ENCODE assay signal across 8 cellular contexts in the genomic region with DNA sequence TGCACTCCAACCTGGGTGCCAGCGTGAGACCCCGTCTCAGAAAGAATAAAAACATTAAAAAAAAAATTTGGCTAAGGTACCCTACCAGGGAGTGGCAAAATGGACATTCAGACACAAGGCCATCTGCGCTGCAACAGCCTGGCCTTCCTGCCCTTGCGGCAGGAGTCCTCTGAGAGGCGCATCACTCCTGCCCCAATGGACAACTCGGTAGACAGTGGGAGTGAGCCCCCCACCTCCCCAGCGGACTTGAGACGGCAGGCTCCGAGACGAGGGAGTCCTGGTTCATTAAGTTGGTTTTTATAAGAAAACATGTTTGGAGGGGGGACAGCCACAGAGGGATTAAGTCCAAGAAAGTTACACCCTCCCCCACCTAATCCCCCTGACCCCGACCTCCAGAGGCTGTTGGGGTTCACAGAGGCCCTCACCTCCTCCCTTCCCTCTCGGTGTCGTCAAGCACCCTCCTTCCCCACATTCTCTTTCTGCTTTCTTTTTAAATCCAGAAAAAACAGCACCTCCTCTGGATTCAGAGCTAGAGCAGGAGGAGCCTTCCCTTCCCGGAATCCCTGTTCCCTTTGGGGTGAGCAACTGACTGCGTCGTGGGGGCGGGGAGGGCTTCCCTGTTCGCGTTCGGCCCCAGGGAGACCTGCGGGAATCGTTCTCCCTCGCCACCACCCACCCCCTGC. TPM values are rescaled to one million over a fixed set of nuclear protein-coding genes. Genes with fewer than 3 reads are reported as not detected.
A peak's percentile ranks its signal among the peaks of the same experiment; 100 is the strongest.
DNase-seq lines count a peak whose midpoint lies in the region; ATAC-seq and TF ChIP-seq lines count a peak whose summit lies in the region.

No MANE protein-coding gene starts in this region.

- intact Hi-C loops in mucosa of descending colon (cut with DNase I, micrococcal nuclease): no loop called here

- H3K36me3 ChIP-seq in mucosa of descending colon (ENCODE audit: low read depth): no peaks in the 10 kb centered on the region

- DNase-seq in DMS79 (lab: John Stamatoyannopoulos, UW) (peak; percentile 27), NCI-H69 (lab: John Stamatoyannopoulos, UW) (peak; percentile 55), choroid plexus epithelial cell (ENCODE audit: low read depth) (no peak), mucosa of descending colon (peak; percentile 54 to 64 (median 64)), activated gamma-delta T cell (lab: John Stamatoyannopoulos, UW) (no peak)
- no peak for DNase-seq in stimulated activated CD4-positive, alpha-beta T cell treated with anti-CD3 and anti-CD28 coated beads, Interleukin-12 subunit alpha, Interleukin-12 subunit beta, amount 100 ng/mL, for 4 hours

- H3K4me3 ChIP-seq in choroid plexus epithelial cell (ENCODE audit: low read depth, low read length) (peak overlapping the region; percentile 83), mucosa of descending colon (peak overlapping the region; percentile 48)

- peaks cover 15% of the 10 kb centered on the region for H3K4me1 ChIP-seq in mucosa of descending colon (ENCODE audit: low read depth)

- no peak for TF ChIP-seq CTCF in choroid plexus epithelial cell (conservative IDR thresholded peaks at IDR 0.05; ENCODE audit: low read depth, low read length)
- TF ChIP-seq CTCF in mucosa of descending colon (IDR thresholded peaks at IDR 0.05): no peak

- no peaks in the 10 kb centered on the region for H3K9me3 ChIP-seq in mucosa of descending colon

- peak; percentile 4 for ATAC-seq in mucosa of descending colon
- ATAC-seq in HG03342 (IDR thresholded peaks at IDR 0.05; ENCODE audit: unreplicated experiment): no peak
- ATAC-seq in HG02798 (IDR thresholded peaks at IDR 0.05; ENCODE audit: poor library complexity, unreplicated experiment): no peak

RNA-seq across cellular contexts. Expression of gene EGR1, which starts 1.8 kb away (rescaled TPM):
- 10 to 100 TPM; 16.8 to 90.0 (median 23.5) TPM for total RNA-seq in mucosa of descending colon

RNA-seq across cellular contexts. Expression of gene REEP2, which starts 24.6 kb away (rescaled TPM):
- 10 to 100 TPM in 1 of 3 donors, 1 to 10 TPM in 2; 1.0 to 16.3 (median 2.7) TPM for total RNA-seq in mucosa of descending colon

Comparison
In these comparisons a context has a peak if more than half of its experiments do, and no peak if none do; other contexts are left out.
1. DNase-seq: peak in DMS79 (single experiment), NCI-H69 (single experiment) and mucosa of descending colon (3 of 3); none in choroid plexus epithelial cell (single experiment), activated gamma-delta T cell (single experiment) and stimulated activated CD4-positive, alpha-beta T cell treated with anti-CD3 and anti-CD28 coated beads, Interleukin-12 subunit alpha, Interleukin-12 subunit beta, amount 100 ng/mL, for 4 hours (single experiment).